2 cellular contexts compared by ENCODE assay signal in genomic region chr4:13089659-13089998, GRCh38.
TF ChIP-seq lines count a peak whose summit lies in the region.

No MANE protein-coding gene starts in this region.

TF ChIP-seq in GM23338, 12 proteins besides CTCF, POLR2A, EP300 and RAD21 (continued from another document):
- TF ChIP-seq ZNF462 (CRISPR knock-in tag; IDR thresholded peaks at IDR 0.05) = peak; percentile 35; the same call in 1 of the 2 replicates

TF ChIP-seq in WTC11, 78 proteins besides CTCF, POLR2A, EP300 and RAD21 (continued from another document):
- TF ChIP-seq ZNF425 (CRISPR knock-in tag; conservative IDR thresholded peaks at IDR 0.05) = no peak
- TF ChIP-seq FOXP4 (CRISPR knock-in tag; IDR thresholded peaks at IDR 0.05) = no peak
TF ChIP-seq in WTC11: peak in this region for 0.
